2 cellular contexts compared by ENCODE assay signal in the genomic region with DNA sequence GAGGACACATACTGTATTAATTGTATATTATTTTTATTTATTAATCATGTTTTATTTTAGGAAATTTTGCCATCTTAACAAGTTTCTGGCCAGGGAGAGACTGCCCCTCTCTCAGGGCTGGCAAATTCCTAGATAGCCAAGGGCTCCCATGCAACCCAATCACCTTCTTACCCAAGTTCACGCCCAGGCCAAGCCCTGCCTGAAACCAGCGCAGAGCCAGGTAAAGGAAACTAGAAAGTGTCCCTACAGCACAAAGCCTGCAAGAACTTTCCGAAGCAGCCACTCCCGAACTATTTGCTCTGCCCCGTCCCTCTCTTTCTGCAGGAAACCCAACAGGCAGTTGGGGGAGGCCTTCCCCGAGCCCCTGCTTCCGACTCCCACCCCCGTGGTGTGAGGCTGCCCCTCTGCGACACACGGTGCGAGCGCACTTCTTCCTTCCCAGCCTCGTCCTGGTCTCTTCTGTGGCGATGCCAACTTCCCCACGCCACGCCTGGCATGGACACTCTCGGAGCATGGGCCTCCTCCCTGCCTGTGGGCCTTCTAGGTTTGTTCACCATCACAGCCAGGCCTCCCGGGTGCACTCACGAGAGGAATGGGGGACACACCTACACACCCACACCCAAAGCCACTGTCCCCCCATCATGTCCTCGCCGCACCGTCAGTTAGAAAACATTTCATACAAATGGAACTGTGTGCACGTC.
TF ChIP-seq lines count a peak whose summit lies in the region.

No MANE protein-coding gene starts in this region.

TF ChIP-seq in HCT116, 20 proteins besides CTCF, POLR2A, EP300 and RAD21:
- TF ChIP-seq POLR2AphosphoS5 (IDR thresholded peaks at IDR 0.05; ENCODE audit: low read depth, low read length) (peak; percentile 14; the same call in 1 of the 2 replicates), YY1 (IDR thresholded peaks at IDR 0.05; ENCODE audit: extremely low read depth, insufficient replicate concordance, low read depth, low read length) (no peak), ZFX (IDR thresholded peaks at IDR 0.05) (no peak), ZNF274 (IDR thresholded peaks at IDR 0.05; ENCODE audit: low read depth, low read length) (no peak), SRF (IDR thresholded peaks at IDR 0.05; ENCODE audit: low read depth) (no peak)

TF ChIP-seq in K562, 482 proteins besides CTCF, POLR2A, EP300 and RAD21:
- TF ChIP-seq POLR2G (IDR thresholded peaks at IDR 0.05; ENCODE audit: low read depth, low read length) (peak; percentile 60; the same call in 1 of the 2 replicates), ZNF780A (CRISPR knock-in tag; IDR thresholded peaks at IDR 0.05) (no peak), ZNF431 (CRISPR knock-in tag; IDR thresholded peaks at IDR 0.05) (no peak), RBM22 (IDR thresholded peaks at IDR 0.05; ENCODE audit: low read depth, low read length, poor library complexity, severe bottlenecking) (peak; percentile 97)
